In genomic region chr9:109143881-109144562, GRCh38 we compare ENCODE assay signal across 9 cellular contexts. TPM values are rescaled to one million over a fixed set of nuclear protein-coding genes. Genes with fewer than 3 reads are reported as not detected.
DNase-seq lines count a peak whose midpoint lies in the region; ATAC-seq, FAIRE-seq and TF ChIP-seq lines count a peak whose summit lies in the region.
"Had no signal": no experiment of that assay in that cellular context is flagged by ENCODE, and none has a peak within 500 bp of the region (broad histone marks: within the 10 kb centered on the region; RNA-seq: fewer than 3 reads in every experiment).

No MANE protein-coding gene starts in this region.

- intact Hi-C loops in left cardiac atrium (cut with DNase I): no loop called here
- intact Hi-C loops in adrenal gland (cut with DNase I): no loop called here

- 77 to 87% (median 79%) methylated on average over 5 of the region's 5 CpGs for WGBS in adrenal gland, 4 donors

- no peaks in the 10 kb centered on the region for H3K27me3 ChIP-seq in cardiac muscle cell
- no peaks in the 10 kb centered on the region for H3K27me3 ChIP-seq in WERI-Rb-1 (ENCODE audit: insufficient read depth, low read depth, severe bottlenecking)
- no peaks in the 10 kb centered on the region for H3K27me3 ChIP-seq in adrenal gland

- no peak for ATAC-seq in left cardiac atrium
- peak; percentile 98 for ATAC-seq in GM21723 (IDR thresholded peaks at IDR 0.05; ENCODE audit: unreplicated experiment)

- H3K4me1 ChIP-seq in cardiac muscle cell (ENCODE audit: low read depth) (no peaks in the 10 kb centered on the region), adrenal gland (replicated peaks in 1 of 2) (no peaks in the 10 kb centered on the region)

- H3K36me3 ChIP-seq in cardiac muscle cell (no peaks in the 10 kb centered on the region), WERI-Rb-1 (no peaks in the 10 kb centered on the region; the same call in 1 of the 2 replicates), adrenal gland (replicated peaks in 1 of 2) (no peaks in the 10 kb centered on the region)

- TF ChIP-seq CTCF in cardiac muscle cell (IDR thresholded peaks at IDR 0.05; ENCODE audit: low read depth, low read length) (peak; percentile 46), WERI-Rb-1 (IDR thresholded peaks at IDR 0.05; ENCODE audit: low read depth, low read length) (peak; percentile 67), adrenal gland (IDR thresholded peaks at IDR 0.05) (peak in 2 of 6 experiments; percentile 12 to 14)

- H3K4me3 ChIP-seq in cardiac muscle cell (no peak overlapping the region), WERI-Rb-1 (ENCODE audit: low read depth, low read length) (no peak overlapping the region), adrenal gland (no peak overlapping the region)

- TF ChIP-seq POLR2A in adrenal gland (IDR thresholded peaks at IDR 0.05): no peak

- no peak for FAIRE-seq in HTR-8/SVneo (lab: Jason Lieb, UNC)
- FAIRE-seq: endothelial cell of umbilical vein had no signal

- H3K27ac ChIP-seq in cardiac muscle cell (no peak overlapping the region), WERI-Rb-1 (no peak overlapping the region), adrenal gland (no peak overlapping the region)

- H3K9me3 ChIP-seq in cardiac muscle cell (ENCODE audit: low read depth) (no peaks in the 10 kb centered on the region), WERI-Rb-1 (ENCODE audit: severe bottlenecking) (no peaks in the 10 kb centered on the region), adrenal gland (replicated peaks in 1 of 3) (no peaks in the 10 kb centered on the region)

- DNase-seq in cardiac muscle cell (ENCODE audit: low read depth in 1 of 2, low spot score in 1 of 2): peak in 1 of 2 donors; percentile 30
- DNase-seq in left cardiac atrium: no peak
- peak; percentile 59 for DNase-seq in HTR-8/SVneo (ENCODE audit: insufficient read length, low spot score)
- DNase-seq in WERI-Rb-1: peak; percentile 49
- peak; percentile 3 to 16 for DNase-seq in lung microvascular endothelial cell (ENCODE audit: low read depth in 2 of 2)
- no peak for DNase-seq in NCI-H2081 treated with DMSO at 0.1 percent for 48 hours (lab: John Stamatoyannopoulos, UW)
- no peak for DNase-seq in adrenal gland

RNA-seq across cellular contexts. Expression of gene FRRS1L, which starts 23.0 kb away (rescaled TPM):
- total RNA-seq in cardiac muscle cell (0.07 and 0.30 TPM in 2 replicates), left cardiac atrium (1 to 10 TPM; 4.4 to 5.7 TPM), lung microvascular endothelial cell (under 0.01 TPM in 1 of 2 replicates, not detected in the other), adrenal gland (10 to 100 TPM; 12.1 to 24.8 (median 18.9) TPM)
- polyA plus RNA-seq in cardiac muscle cell (0.38 and 0.65 TPM in 2 replicates), adrenal gland (10 to 100 TPM in 1 of 3 donors, 1 to 10 TPM in 2; 2.9 to 10.9 (median 4.0) TPM)
- total RNA-seq: endothelial cell of umbilical vein had no signal
- polyA plus RNA-seq: endothelial cell of umbilical vein had no signal

RNA-seq across cellular contexts. Expression of gene TMEM245, which starts 24.3 kb away (rescaled TPM):
- 63.7 and 88.1 TPM in 2 replicates for total RNA-seq in cardiac muscle cell
- 75.6 and 117 TPM in 2 replicates for polyA plus RNA-seq in cardiac muscle cell
- total RNA-seq in left cardiac atrium: 10 to 100 TPM; 67.4 to 79.3 TPM
- total RNA-seq in lung microvascular endothelial cell: 50.1 and 57.7 TPM in 2 replicates
- 100 to 1,000 TPM in 7 of 8 donors, 10 to 100 TPM in 1; 97.5 to 363 (median 206) TPM for total RNA-seq in adrenal gland
- polyA plus RNA-seq in adrenal gland: 10 to 100 TPM; 23.6 to 79.5 (median 27.5) TPM

Comparison
In these comparisons a context has a peak if more than half of its experiments do, and no peak if none do; other contexts are left out.
1. DNase-seq: peak in HTR-8/SVneo (single experiment), WERI-Rb-1 (single experiment) and lung microvascular endothelial cell (2 of 2); none in left cardiac atrium (single experiment), NCI-H2081 treated with DMSO at 0.1 percent for 48 hours (single experiment) and adrenal gland (0 of 7).